In the genomic region with DNA sequence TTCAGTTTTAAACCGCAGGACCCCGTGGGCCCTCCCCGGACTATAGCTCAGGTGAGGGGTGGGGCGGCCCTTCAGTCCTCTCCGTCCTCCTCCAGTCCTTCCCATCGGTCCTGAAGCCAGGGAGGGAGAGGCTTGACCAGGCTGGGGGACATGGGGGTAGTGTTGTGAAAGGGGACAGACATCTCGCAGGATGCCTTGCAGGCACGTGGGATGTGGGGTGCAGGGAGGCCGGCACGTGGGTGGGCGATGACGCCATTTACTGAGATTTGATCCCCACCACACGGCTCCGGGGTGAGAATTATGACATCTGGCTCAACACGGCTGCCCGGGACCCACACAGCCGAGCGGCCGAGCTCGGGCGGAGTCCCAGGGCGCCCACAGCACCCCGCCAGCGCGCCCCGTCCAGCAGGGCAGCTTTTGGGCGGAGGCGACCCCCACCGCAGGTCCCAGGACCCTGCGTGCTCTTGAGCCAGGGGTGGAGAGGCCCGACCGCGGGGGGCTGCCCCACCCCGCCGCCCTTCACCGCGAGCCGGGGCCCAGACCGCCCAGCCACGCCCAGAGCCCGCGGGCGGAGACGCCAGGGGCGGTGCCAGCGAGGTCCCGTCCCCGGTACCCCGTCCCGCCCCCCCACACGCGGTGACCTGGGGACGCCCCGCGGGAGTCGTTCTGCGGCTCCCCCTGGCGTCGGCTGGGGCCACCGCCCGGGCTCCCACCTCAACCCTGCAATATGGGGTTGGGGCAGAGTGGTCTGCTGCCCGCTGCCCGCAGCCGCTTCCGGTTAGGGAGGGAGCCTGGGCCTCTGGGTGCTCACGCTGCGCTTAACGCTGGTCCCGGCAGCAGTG, we compare ENCODE assay signal across 8 cellular contexts. TPM values are rescaled to one million over a fixed set of nuclear protein-coding genes. Genes with fewer than 3 reads are reported as not detected.
DNase-seq lines count a peak whose midpoint lies in the region; ATAC-seq and TF ChIP-seq lines count a peak whose summit lies in the region.

No MANE protein-coding gene starts in this region.

- H3K27me3 Mint-ChIP-seq in WTC11 (ENCODE audit: low read depth) = peaks cover 9% of the 10 kb centered on the region

- no peaks in the 10 kb centered on the region for H3K9me3 ChIP-seq in HUES6 (ENCODE audit: control insufficient read depth, insufficient read depth, low read depth, low read length)
- no peaks in the 10 kb centered on the region for H3K9me3 ChIP-seq in lower lobe of right lung

- H3K27me3 ChIP-seq in HUES6 (ENCODE audit: control insufficient read depth, insufficient read depth, low read length) = peaks cover 14% of the 10 kb centered on the region
- peaks cover 7% of the 10 kb centered on the region for H3K27me3 ChIP-seq in lower lobe of right lung (ENCODE audit: low read depth)

- H3K4me1 ChIP-seq in HUES6 (ENCODE audit: control insufficient read depth, insufficient read depth, low read length) (peaks cover 16% of the 10 kb centered on the region), lower lobe of right lung (peaks cover 13% of the 10 kb centered on the region)

- ATAC-seq in WTC11 (peak; percentile 65), lower lobe of right lung (peak; percentile 81 to 87)

- no peaks in the 10 kb centered on the region for H3K36me3 ChIP-seq in HUES6 (ENCODE audit: control insufficient read depth, insufficient read depth, low read length)
- H3K36me3 ChIP-seq in lower lobe of right lung = no peaks in the 10 kb centered on the region

- TF ChIP-seq CTCF in WTC11 (IDR thresholded peaks at IDR 0.05) = peak; percentile 20; the same call in 1 of the 2 replicates
- TF ChIP-seq CTCF in cardiac fibroblast (IDR thresholded peaks at IDR 0.05; ENCODE audit: low read depth, low read length) = peak; percentile 25
- TF ChIP-seq CTCF in lower lobe of right lung (IDR thresholded peaks at IDR 0.05) = peak; percentile 57

- DNase-seq in NCI-H1417 (lab: John Stamatoyannopoulos, UW) = peak; percentile 22 to 52 (median 34)
- DNase-seq in NCI-H1417 treated with DMSO at 0.1 percent for 48 hours (lab: John Stamatoyannopoulos, UW) = no peak
- peak; percentile 66 for DNase-seq in WTC11 (ENCODE audit: low spot score)
- peak in 1 of 2 donors; percentile 46 for DNase-seq in cardiac fibroblast (ENCODE audit: low read depth in 2 of 2)
- peak; percentile 79 for DNase-seq in lower lobe of right lung
- DNase-seq in stimulated activated CD8-positive, alpha-beta memory T cell treated with anti-CD3 and anti-CD28 coated beads, Interleukin-2, amount 100 ng/mL, for 1 hour (ENCODE audit: low read depth in 2 of 2) = peak; percentile 55 to 61
- no peak for DNase-seq in Ammon's horn (ENCODE audit: low spot score)

- no peaks in the 10 kb centered on the region for H3K9me3 Mint-ChIP-seq in WTC11

- intact Hi-C loops in lower lobe of right lung (cut with DNase I) = no loop called here

- H3K27ac Mint-ChIP-seq in WTC11 = no peak overlapping the region

- POLR2A ChIA-PET in WTC11 (lab: Charles Lee) = no interaction called here

- no peak overlapping the region for H3K27ac ChIP-seq in HUES6 (ENCODE audit: low read depth, low read length)
- H3K27ac ChIP-seq in lower lobe of right lung = no peak overlapping the region

- 0 out of 2 replicates have a peak, but pooled peaks cover 4% of the 10 kb centered on the region for H3K4me1 Mint-ChIP-seq in WTC11

- H3K4me3 ChIP-seq in HUES6 (ENCODE audit: low read depth, low read length) = peak overlapping the region; percentile 60
- H3K4me3 ChIP-seq in cardiac fibroblast (replicated peaks in 1 of 2; ENCODE audit: low read depth in 2 of 2, low read length in 2 of 2) = peak overlapping the region; percentile 25 to 40
- peak overlapping the region; percentile 64 for H3K4me3 ChIP-seq in lower lobe of right lung

- no peak overlapping the region for H3K9ac ChIP-seq in HUES6 (ENCODE audit: low read length)

- H3K4me3 Mint-ChIP-seq in WTC11 = peak overlapping the region; percentile 63

- CTCF ChIA-PET in WTC11 (lab: Charles Lee) = interaction anchor here (1.0 to 6.7 kb wide), 4 partner anchors 9 to 202 kb away, joined by 3 to 65 read pairs (median 4); no protein-coding TSS in a partner anchor

- no peaks in the 10 kb centered on the region for H3K36me3 Mint-ChIP-seq in WTC11

TF ChIP-seq in WTC11, 78 proteins besides CTCF, POLR2A, EP300 and RAD21 (continues in another document):
- TF ChIP-seq MYBL2 (CRISPR knock-in tag; IDR thresholded peaks at IDR 0.05) = 0 out of 2 replicates have a peak, but pooled peaks have one; percentile 22
- TF ChIP-seq, protein P1, sequence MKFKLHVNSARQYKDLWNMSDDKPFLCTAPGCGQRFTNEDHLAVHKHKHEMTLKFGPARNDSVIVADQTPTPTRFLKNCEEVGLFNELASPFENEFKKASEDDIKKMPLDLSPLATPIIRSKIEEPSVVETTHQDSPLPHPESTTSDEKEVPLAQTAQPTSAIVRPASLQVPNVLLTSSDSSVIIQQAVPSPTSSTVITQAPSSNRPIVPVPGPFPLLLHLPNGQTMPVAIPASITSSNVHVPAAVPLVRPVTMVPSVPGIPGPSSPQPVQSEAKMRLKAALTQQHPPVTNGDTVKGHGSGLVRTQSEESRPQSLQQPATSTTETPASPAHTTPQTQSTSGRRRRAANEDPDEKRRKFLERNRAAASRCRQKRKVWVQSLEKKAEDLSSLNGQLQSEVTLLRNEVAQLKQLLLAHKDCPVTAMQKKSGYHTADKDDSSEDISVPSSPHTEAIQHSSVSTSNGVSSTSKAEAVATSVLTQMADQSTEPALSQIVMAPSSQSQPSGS (CRISPR knock-in tag; IDR thresholded peaks at IDR 0.05; ENCODE audit: borderline replicate concordance, low read depth) = no peak
- no peak for TF ChIP-seq EMX1 (CRISPR knock-in tag; IDR thresholded peaks at IDR 0.05)
- no peak for TF ChIP-seq GRHL2 (CRISPR knock-in tag; IDR thresholded peaks at IDR 0.05; ENCODE audit: insufficient replicate concordance, severe bottlenecking)
- TF ChIP-seq ZNF317 (CRISPR knock-in tag; IDR thresholded peaks at IDR 0.05; ENCODE audit: borderline replicate concordance, low read depth) = no peak
- no peak for TF ChIP-seq ATF1 (CRISPR knock-in tag; IDR thresholded peaks at IDR 0.05)
- no peak for TF ChIP-seq TP53 (CRISPR knock-in tag; IDR thresholded peaks at IDR 0.05)
- TF ChIP-seq, protein P2, sequence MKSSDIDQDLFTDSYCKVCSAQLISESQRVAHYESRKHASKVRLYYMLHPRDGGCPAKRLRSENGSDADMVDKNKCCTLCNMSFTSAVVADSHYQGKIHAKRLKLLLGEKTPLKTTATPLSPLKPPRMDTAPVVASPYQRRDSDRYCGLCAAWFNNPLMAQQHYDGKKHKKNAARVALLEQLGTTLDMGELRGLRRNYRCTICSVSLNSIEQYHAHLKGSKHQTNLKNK (CRISPR knock-in tag; IDR thresholded peaks at IDR 0.05) = no peak
- TF ChIP-seq, protein P3, sequence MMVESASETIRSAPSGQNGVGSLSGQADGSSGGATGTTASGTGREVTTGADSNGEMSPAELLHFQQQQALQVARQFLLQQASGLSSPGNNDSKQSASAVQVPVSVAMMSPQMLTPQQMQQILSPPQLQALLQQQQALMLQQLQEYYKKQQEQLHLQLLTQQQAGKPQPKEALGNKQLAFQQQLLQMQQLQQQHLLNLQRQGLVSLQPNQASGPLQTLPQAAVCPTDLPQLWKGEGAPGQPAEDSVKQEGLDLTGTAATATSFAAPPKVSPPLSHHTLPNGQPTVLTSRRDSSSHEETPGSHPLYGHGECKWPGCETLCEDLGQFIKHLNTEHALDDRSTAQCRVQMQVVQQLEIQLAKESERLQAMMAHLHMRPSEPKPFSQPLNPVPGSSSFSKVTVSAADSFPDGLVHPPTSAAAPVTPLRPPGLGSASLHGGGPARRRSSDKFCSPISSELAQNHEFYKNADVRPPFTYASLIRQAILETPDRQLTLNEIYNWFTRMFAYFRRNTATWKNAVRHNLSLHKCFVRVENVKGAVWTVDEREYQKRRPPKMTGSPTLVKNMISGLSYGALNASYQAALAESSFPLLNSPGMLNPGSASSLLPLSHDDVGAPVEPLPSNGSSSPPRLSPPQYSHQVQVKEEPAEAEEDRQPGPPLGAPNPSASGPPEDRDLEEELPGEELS (CRISPR knock-in tag; IDR thresholded peaks at IDR 0.05) = no peak
- no peak for TF ChIP-seq PRRX2 (CRISPR knock-in tag; IDR thresholded peaks at IDR 0.05)
- no peak for TF ChIP-seq ELF4 (CRISPR knock-in tag; IDR thresholded peaks at IDR 0.05; ENCODE audit: low read depth)
- TF ChIP-seq JUN (CRISPR knock-in tag; IDR thresholded peaks at IDR 0.05) = no peak
- no peak for TF ChIP-seq ZNF219 (CRISPR knock-in tag; IDR thresholded peaks at IDR 0.05; ENCODE audit: borderline replicate concordance)
- TF ChIP-seq TEAD1 (CRISPR knock-in tag; IDR thresholded peaks at IDR 0.05) = no peak
- TF ChIP-seq, protein P4, sequence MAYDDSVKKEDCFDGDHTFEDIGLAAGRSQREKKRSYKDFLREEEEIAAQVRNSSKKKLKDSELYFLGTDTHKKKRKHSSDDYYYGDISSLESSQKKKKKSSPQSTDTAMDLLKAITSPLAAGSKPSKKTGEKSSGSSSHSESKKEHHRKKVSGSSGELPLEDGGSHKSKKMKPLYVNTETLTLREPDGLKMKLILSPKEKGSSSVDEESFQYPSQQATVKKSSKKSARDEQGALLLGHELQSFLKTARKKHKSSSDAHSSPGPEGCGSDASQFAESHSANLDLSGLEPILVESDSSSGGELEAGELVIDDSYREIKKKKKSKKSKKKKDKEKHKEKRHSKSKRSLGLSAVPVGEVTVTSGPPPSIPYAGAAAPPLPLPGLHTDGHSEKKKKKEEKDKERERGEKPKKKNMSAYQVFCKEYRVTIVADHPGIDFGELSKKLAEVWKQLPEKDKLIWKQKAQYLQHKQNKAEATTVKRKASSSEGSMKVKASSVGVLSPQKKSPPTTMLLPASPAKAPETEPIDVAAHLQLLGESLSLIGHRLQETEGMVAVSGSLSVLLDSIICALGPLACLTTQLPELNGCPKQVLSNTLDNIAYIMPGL (CRISPR knock-in tag; IDR thresholded peaks at IDR 0.05) = peak; percentile 76

RNA-seq across cellular contexts. Expression of a gene that starts 3.3 kb away (rescaled TPM):
- 0.21 to 0.42 TPM (median 0.30 TPM) in 3 replicates for total RNA-seq in WTC11 (2021)
- total RNA-seq in lower lobe of right lung = 3.6 TPM

RNA-seq across cellular contexts. Expression of a gene that starts 7.3 kb away (rescaled TPM):
- total RNA-seq in WTC11 (2021) (not detected in 3 replicates), lower lobe of right lung (not detected)

RNA-seq across cellular contexts. Expression of a gene that starts 32.0 kb away (rescaled TPM):
- 19.6 to 25.2 TPM (median 24.1 TPM) in 3 replicates for total RNA-seq in WTC11 (2021)
- total RNA-seq in lower lobe of right lung = 254 TPM

RNA-seq across cellular contexts. Expression of a gene that starts 33.9 kb away (rescaled TPM):
- total RNA-seq in WTC11 (2021) = 87.1 to 96.9 TPM (median 87.3 TPM) in 3 replicates
- 114 TPM for total RNA-seq in lower lobe of right lung

Comparison
In these comparisons a context has a peak if more than half of its experiments do, and no peak if none do; other contexts are left out.
1. DNase-seq: peak in NCI-H1417 (3 of 3), WTC11 (single experiment), lower lobe of right lung (single experiment) and stimulated activated CD8-positive, alpha-beta memory T cell treated with anti-CD3 and anti-CD28 coated beads, Interleukin-2, amount 100 ng/mL, for 1 hour (2 of 2); none in NCI-H1417 treated with DMSO at 0.1 percent for 48 hours (single experiment) and Ammon's horn (single experiment).
2. Peak in every context shown above with its lines, with median percentiles within 50 percentile points of each other: H3K4me3 ChIP-seq and CTCF ChIP-seq.